Comparison of ENCODE assay signal across 8 cellular contexts in the genomic region with DNA sequence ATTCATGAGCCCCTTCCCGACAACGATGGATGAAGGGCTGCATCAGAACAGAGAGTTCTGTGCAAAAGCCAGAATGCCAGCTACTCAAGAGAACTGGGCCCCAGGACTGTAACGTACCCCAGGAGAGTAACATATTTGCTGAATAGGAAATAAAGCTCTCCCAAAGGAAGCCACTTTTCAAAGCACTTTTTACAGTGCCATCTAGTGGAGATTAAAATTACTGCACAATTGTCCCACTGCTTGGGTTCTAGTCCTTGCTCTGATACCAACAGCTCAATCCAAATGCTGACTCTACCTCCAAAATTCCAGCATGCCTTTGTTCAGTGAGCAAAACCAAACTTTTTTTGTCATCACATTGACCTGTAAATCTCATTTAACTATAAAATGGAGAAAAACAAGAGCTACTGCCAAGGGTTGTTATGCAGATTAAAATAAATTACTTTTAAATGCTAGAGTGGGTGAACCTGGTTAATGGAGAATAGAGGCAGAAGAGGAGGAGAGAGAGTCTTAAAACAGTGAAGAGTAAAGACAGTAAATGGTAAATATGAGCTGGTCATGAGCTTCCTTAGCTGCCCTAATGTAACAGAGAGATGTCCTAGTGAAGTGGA.
DNase-seq lines count a peak whose midpoint lies in the region; ATAC-seq lines count a peak whose summit lies in the region.

No MANE protein-coding gene starts in this region.

- H3K4me3 Mint-ChIP-seq in activated naive CD8-positive, alpha-beta T cell treated with anti-CD3 and anti-CD28 coated beads for 36 hours: no peak overlapping the region

- ATAC-seq in GM18907 (IDR thresholded peaks at IDR 0.05; ENCODE audit: unreplicated experiment) (peak; percentile 80), HG03469 (IDR thresholded peaks at IDR 0.05; ENCODE audit: unreplicated experiment) (peak; percentile 72)

- no peaks in the 10 kb centered on the region for H3K36me3 Mint-ChIP-seq in activated naive CD8-positive, alpha-beta T cell treated with anti-CD3 and anti-CD28 coated beads for 36 hours

- DNase-seq in Caki2 (ENCODE audit: low read depth) (peak; percentile 16), RKO (ENCODE audit: low spot score) (peak; percentile 41), fibroblast of peridontal ligament (ENCODE audit: extremely low read depth) (peak; percentile 48), retina (peak; percentile 69), UCSD-AML1 (lab: John Stamatoyannopoulos, UW; ENCODE audit: unreplicated experiment) (no peak)
- no peak for DNase-seq in activated naive CD8-positive, alpha-beta T cell treated with anti-CD3 and anti-CD28 coated beads for 36 hours

- H3K27me3 Mint-ChIP-seq in activated naive CD8-positive, alpha-beta T cell treated with anti-CD3 and anti-CD28 coated beads for 36 hours: peaks cover 14% of the 10 kb centered on the region

- no peak overlapping the region for H3K27ac Mint-ChIP-seq in activated naive CD8-positive, alpha-beta T cell treated with anti-CD3 and anti-CD28 coated beads for 36 hours

- no peaks in the 10 kb centered on the region for H3K9me3 Mint-ChIP-seq in activated naive CD8-positive, alpha-beta T cell treated with anti-CD3 and anti-CD28 coated beads for 36 hours

- in situ Hi-C loops in Caki2 (cut with HindIII; ENCODE audit: low pct_unique_long_range_greater_than_20kb, low sequenced_read_pairs): no loop called here

- no peaks in the 10 kb centered on the region for H3K4me1 Mint-ChIP-seq in activated naive CD8-positive, alpha-beta T cell treated with anti-CD3 and anti-CD28 coated beads for 36 hours

Comparison
In these comparisons a context has a peak if more than half of its experiments do, and no peak if none do; other contexts are left out.
1. DNase-seq: peak in Caki2 (single experiment), RKO (single experiment), fibroblast of peridontal ligament (single experiment) and retina (single experiment); none in activated naive CD8-positive, alpha-beta T cell treated with anti-CD3 and anti-CD28 coated beads for 36 hours (single experiment) and UCSD-AML1 (single experiment).